In the genomic region with DNA sequence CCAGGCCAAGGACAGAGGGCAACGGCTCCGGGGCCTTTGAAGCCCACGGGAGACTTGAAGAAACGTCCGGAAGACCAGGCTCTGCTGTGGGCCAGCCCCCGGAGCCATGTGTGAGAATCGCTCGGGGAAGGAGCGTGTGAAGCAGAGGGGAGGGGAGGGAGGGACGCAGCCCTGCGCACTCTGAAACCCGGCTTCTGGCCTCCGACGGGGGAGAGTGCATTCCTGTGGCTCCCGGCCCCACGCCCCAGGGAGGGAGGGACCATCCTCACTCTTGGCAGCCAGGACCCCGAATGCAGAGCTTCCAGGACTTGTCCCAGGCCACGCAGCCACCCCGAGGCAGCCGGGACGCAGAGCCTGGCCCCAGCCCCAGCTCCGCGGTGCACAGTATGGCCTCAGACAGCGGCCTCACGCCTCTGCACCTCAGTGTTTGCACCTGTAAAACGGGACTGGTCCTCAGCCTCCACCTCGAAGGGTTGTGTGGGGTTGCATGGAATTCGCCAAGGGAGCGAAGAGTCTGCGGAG, we compare ENCODE assay signal across 12 cellular contexts.
A peak's percentile ranks its signal among the peaks of the same experiment; 100 is the strongest.
DNase-seq lines count a peak whose midpoint lies in the region; ATAC-seq, FAIRE-seq and TF ChIP-seq lines count a peak whose summit lies in the region.
"Had no signal": no experiment of that assay in that cellular context is flagged by ENCODE, and none has a peak within 500 bp of the region (broad histone marks: within the 10 kb centered on the region; RNA-seq: fewer than 3 reads in every experiment).

No MANE protein-coding gene starts in this region.

- 53% methylated on average over 11 of the region's 30 CpGs for WGBS in HepG2 (ENCODE audit: low lambda C conversion rate)
- WGBS in aorta, 2 donors: 27 to 30% methylated on average over 22 to 30 of the region's 30 CpGs

- DNase-seq in cardiac muscle cell (ENCODE audit: low read depth in 1 of 2, low spot score in 1 of 2) (peak; percentile 44 to 90), left ventricle myocardium inferior (no peak), dedifferentiated amniotic fluid mesenchymal stem cell (ENCODE audit: extremely low spot score) (peak; percentile 24), HepG2 (ENCODE audit: low spot score) (no peak), aorta (no peak), NCI-H2029 treated with DMSO at 0.1 percent for 48 hours (lab: John Stamatoyannopoulos, UW) (no peak), omental fat pad (ENCODE audit: low spot score) (no peak), NCI-H510A (lab: John Stamatoyannopoulos, UW) (no peak)
- DNase-seq: activated T-cell treated with anti-CD3 and anti-CD28 coated beads, Interleukin-2, amount 50 U/mL, for 72 hours; DND-41; foreskin melanocyte had no signal

- TF ChIP-seq POLR2A in HepG2 (IDR thresholded peaks at IDR 0.05; ENCODE audit: insufficient read depth in 1 of 2, low read depth in 2 of 2, low read length in 2 of 2): no peak

- no peak for TF ChIP-seq EP300 in HepG2 (IDR thresholded peaks at IDR 0.05; ENCODE audit: low read depth in 2 of 2, low read length in 2 of 2)
- no peak for TF ChIP-seq EP300 in HepG2 (CRISPR knock-in tag; IDR thresholded peaks at IDR 0.05; ENCODE audit: borderline replicate concordance)

- no peak overlapping the region for H2AFZ ChIP-seq in HepG2 (ENCODE audit: low read length)

- POLR2A ChIA-PET in HepG2 (lab: Yijun Ruan, JAX): no interaction called here

- no peak for TF ChIP-seq CTCF in cardiac muscle cell (IDR thresholded peaks at IDR 0.05; ENCODE audit: low read depth, low read length)
- TF ChIP-seq CTCF in left ventricle myocardium inferior (IDR thresholded peaks at IDR 0.05; ENCODE audit: borderline replicate concordance): no peak
- TF ChIP-seq CTCF in HepG2 (CRISPR knock-in tag; IDR thresholded peaks at IDR 0.05): no peak
- TF ChIP-seq CTCF in omental fat pad (IDR thresholded peaks at IDR 0.05): no peak

- H3K79me2 ChIP-seq in HepG2 (ENCODE audit: insufficient read depth, low read length): no peaks in the 10 kb centered on the region

- H3K4me1 ChIP-seq in cardiac muscle cell (ENCODE audit: low read depth): no peaks in the 10 kb centered on the region
- peaks cover 26% of the 10 kb centered on the region for H3K4me1 ChIP-seq in left ventricle myocardium inferior
- H3K4me1 ChIP-seq in HepG2 (ENCODE audit: insufficient read depth, low read length): peaks cover 14% of the 10 kb centered on the region
- no peaks in the 10 kb centered on the region for H3K4me1 ChIP-seq in aorta (ENCODE audit: control insufficient read depth in 1 of 2, insufficient read depth in 2 of 2, low read length in 2 of 2)

- intact Hi-C loops in left ventricle myocardium inferior (cut with micrococcal nuclease) (no loop called here), HepG2 (cut with micrococcal nuclease; ENCODE audit: unreplicated experiment) (no loop called here), aorta (cut with DNase I) (no loop called here)

- in situ Hi-C loops in HepG2 (cut with HindIII; ENCODE audit: extremely low pct_ligation_motif_present, low pct_unique_long_range_greater_than_20kb): no loop called here

- no peak overlapping the region for H3K4me2 ChIP-seq in HepG2 (ENCODE audit: low read depth, low read length)

- H3K27me3 ChIP-seq in cardiac muscle cell (peaks cover 25% of the 10 kb centered on the region), left ventricle myocardium inferior (ENCODE audit: low read depth) (peaks cover 56% of the 10 kb centered on the region), HepG2 (ENCODE audit: control insufficient read depth in 1 of 2, insufficient read depth in 2 of 2, low read length in 2 of 2) (peaks cover 15 to 48% of the 10 kb centered on the region in 2 experiments; a peak in 4 of 5 replicates), aorta (ENCODE audit: control insufficient read depth in 1 of 2, insufficient read depth in 2 of 2, low read length in 1 of 2) (no peaks in the 10 kb centered on the region)

- TF ChIP-seq RAD21 in HepG2 (CRISPR knock-in tag; IDR thresholded peaks at IDR 0.05): no peak

- ATAC-seq in HepG2 (no peak), aorta (ENCODE audit: low FRiP score) (peak; percentile 44), omental fat pad (ENCODE audit: low FRiP score) (no peak)
- ATAC-seq: activated T-cell treated with anti-CD3 and anti-CD28 coated beads, Interleukin-2, amount 50 U/mL, for 72 hours had no signal

- H3K27ac ChIP-seq in cardiac muscle cell: no peak overlapping the region
- no peak overlapping the region for H3K27ac ChIP-seq in left ventricle myocardium inferior (replicated peaks)
- no peak overlapping the region for H3K27ac ChIP-seq in HepG2 (ENCODE audit: extremely low read length, insufficient read depth, low read length)
- H3K27ac ChIP-seq in aorta (ENCODE audit: low read depth in 1 of 2, low read length in 2 of 2): no peak overlapping the region

- no peak overlapping the region for H3K9ac ChIP-seq in HepG2 (ENCODE audit: insufficient read depth, low read depth, low read length)

- H4K20me1 ChIP-seq in HepG2 (ENCODE audit: insufficient read depth, low read length): no peaks in the 10 kb centered on the region

- CTCF ChIA-PET in HepG2 (lab: Yijun Ruan, JAX; ENCODE audit: low intra/inter-chr PET ratio, low total read pairs): no interaction called here

- H3K4me3 ChIP-seq in cardiac muscle cell (no peak overlapping the region), left ventricle myocardium inferior (no peak overlapping the region), HepG2 (replicated peaks in 1 of 3; ENCODE audit: insufficient read depth in 1 of 3, low read depth in 2 of 3, low read length in 3 of 3) (no peak overlapping the region), aorta (ENCODE audit: low read length in 2 of 2) (no peak overlapping the region)

- no TSS peak for BruUV-seq in HepG2 (replicated peaks; lab: Mats Ljungman, UMichigan)

- FAIRE-seq in HepG2 (lab: Jason Lieb, UNC): no peak
- FAIRE-seq: A204.1 had no signal

- H3K36me3 ChIP-seq in cardiac muscle cell (no peaks in the 10 kb centered on the region), left ventricle myocardium inferior (no peaks in the 10 kb centered on the region), HepG2 (replicated peaks in 1 of 2; ENCODE audit: control insufficient read depth in 1 of 2, insufficient read depth in 2 of 2, low read length in 2 of 2) (no peaks in the 10 kb centered on the region), aorta (ENCODE audit: control insufficient read depth in 1 of 2, insufficient read depth in 2 of 2, low read length in 1 of 2) (no peaks in the 10 kb centered on the region)

- no peaks in the 10 kb centered on the region for H3K9me3 ChIP-seq in cardiac muscle cell (ENCODE audit: low read depth)
- no peaks in the 10 kb centered on the region for H3K9me3 ChIP-seq in left ventricle myocardium inferior (replicated peaks)
- H3K9me3 ChIP-seq in HepG2 (ENCODE audit: low read length): no peaks in the 10 kb centered on the region
- H3K9me3 ChIP-seq in aorta (ENCODE audit: control insufficient read depth, low read length): no peaks in the 10 kb centered on the region

TF ChIP-seq in HepG2, 621 proteins besides CTCF, POLR2A, EP300 and RAD21:
- TF ChIP-seq PCBP1 (IDR thresholded peaks at IDR 0.05; ENCODE audit: borderline replicate concordance, low read depth, low read length) (0 out of 2 replicates have a peak, but pooled peaks have one; percentile 58), ZNF629 (CRISPR knock-in tag; conservative IDR thresholded peaks at IDR 0.05) (peak; percentile 73), HNRNPL (IDR thresholded peaks at IDR 0.05; ENCODE audit: low read depth, low read length) (no peak)

Comparison
In these comparisons a context has a peak if more than half of its experiments do, and no peak if none do; other contexts are left out.
1. DNase-seq: peak in cardiac muscle cell (2 of 2) and dedifferentiated amniotic fluid mesenchymal stem cell (single experiment); none in left ventricle myocardium inferior (single experiment), HepG2 (single experiment), aorta (0 of 2), NCI-H2029 treated with DMSO at 0.1 percent for 48 hours (single experiment), omental fat pad (single experiment) and NCI-H510A (single experiment).